34 cellular contexts compared by ENCODE assay signal in the genomic region with DNA sequence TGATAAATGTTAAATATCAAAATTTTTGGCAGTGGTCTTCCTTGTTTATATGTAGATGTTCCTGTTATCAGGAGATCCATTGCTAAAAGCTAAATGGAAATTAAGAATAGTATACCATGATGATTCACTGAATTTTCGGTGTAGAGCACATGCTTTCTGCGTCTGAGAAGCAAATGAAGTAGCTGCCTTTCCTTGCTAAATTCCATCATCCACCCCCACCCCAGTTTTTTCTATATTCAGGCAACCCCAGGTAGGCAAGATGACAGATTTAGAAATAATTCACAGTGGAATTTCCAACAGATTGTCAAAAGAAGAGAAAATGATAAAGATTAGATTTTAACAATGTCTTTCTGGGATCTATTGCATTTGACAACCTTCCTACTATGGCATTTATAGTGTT.
"Had no signal": no experiment of that assay in that cellular context is flagged by ENCODE, and none has a peak within 500 bp of the region (broad histone marks: within the 10 kb centered on the region; RNA-seq: fewer than 3 reads in every experiment).

No MANE protein-coding gene starts in this region.

- DNase-seq: Karpas-422, Kasumi-1, MG63, MM.1S, MV-4-11, NCI-H1048, NCI-H1092, NCI-H1092 treated with DMSO at 0.1 percent for 48 hours, NCI-H1105, NCI-H1105 treated with DMSO at 0.1 percent for 48 hours, NCI-H1417, NCI-H1417 treated with DMSO at 0.1 percent for 48 hours, NCI-H1436, NCI-H1436 treated with DMSO at 0.1 percent for 48 hours, NCI-H146, NCI-H1694, NCI-H1694 treated with DMSO at 0.1 percent for 48 hours, NCI-H187, NCI-H187 treated with DMSO at 0.1 percent for 48 hours, NCI-H1930, NCI-H2029, NCI-H2029 treated with DMSO at 0.1 percent for 48 hours, NCI-H2081, NCI-H2081 treated with DMSO at 0.1 percent for 48 hours, NCI-H2107, NCI-H2171, NCI-H2171 treated with DMSO at 0.1 percent for 48 hours, NCI-H2227 treated with DMSO at 0.1 percent for 48 hours, NCI-H226, NCI-H345, NCI-H446, NCI-H446 treated with DMSO at 0.1 percent for 48 hours, NCI-H510A, NCI-H510A treated with DMSO at 0.1 percent for 48 hours had no signal
